ENCODE assay signal across 36 cellular contexts in genomic region chr5:155679530-155679929, GRCh38.
"Had no signal": no experiment of that assay in that cellular context is flagged by ENCODE, and none has a peak within 500 bp of the region (broad histone marks: within the 10 kb centered on the region; RNA-seq: fewer than 3 reads in every experiment).

No MANE protein-coding gene starts in this region.

- H3K9me3 Mint-ChIP-seq: activated CD8-positive, alpha-beta T cell treated with anti-CD3 and anti-CD28 coated beads for 36 hours; activated naive CD4-positive, alpha-beta T cell treated with anti-CD3 and anti-CD28 coated beads for 36 hours; activated naive CD8-positive, alpha-beta T cell treated with anti-CD3 and anti-CD28 coated beads for 36 hours; activated T-cell treated with anti-CD3 and anti-CD28 coated beads, Interleukin-2, amount 50 U/mL, for 4 hours; activated T-helper 1 cell treated with anti-CD3 and anti-CD28 coated beads, Interleukin-12 subunit alpha, Interleukin-12 subunit beta, Interleukin-2, Interleukin-4 antibody, amounts not matched to agents 30 ng/mL and 10 ng/mL and 1 ng/mL, durations not matched to agents 14 hours and 24 hours and 36 hours; T-helper 1 cell treated with Interleukin-12 subunit alpha and Interleukin-12 subunit beta and Interleukin-4 antibody, amounts not matched to agents 30 μg/mL and 1 μg/mL, for 36 hours; T-helper 2 cell treated with Interferon-gamma antibody and Interleukin-4, amounts not matched to agents 5 μg/mL and 100 μg/mL, for 36 hours had no signal

- ATAC-seq: activated CD8-positive, alpha-beta T cell treated with anti-CD3 and anti-CD28 coated beads for 36 hours; activated naive CD4-positive, alpha-beta T cell treated with anti-CD3 and anti-CD28 coated beads, Interleukin-2, amount 50 U/mL, for 72 hours; activated T-cell treated with anti-CD3 and anti-CD28 coated beads, Interleukin-2, amount 50 U/mL, for 4 hours; activated T-cell treated with anti-CD3 and anti-CD28 coated beads, Interleukin-2, amount 50 U/mL, for 72 hours; activated T-helper 17 cell treated with anti-CD3 and anti-CD28 coated beads, Interleukin-2, amount 50 U/mL, for 72 hours; body of pancreas had no signal

- FAIRE-seq: astrocyte, TTC549 had no signal

- H3K4me3 ChIP-seq: adrenal gland, body of pancreas, breast epithelium had no signal

- H3K27ac Mint-ChIP-seq: activated B cell treated with CpG ODN at 0.5 μM for 24 hours; activated CD4-positive, alpha-beta memory T cell treated with anti-CD3 and anti-CD28 coated beads for 36 hours; activated CD4-positive, alpha-beta T cell treated with anti-CD3 and anti-CD28 coated beads, Interleukin-2, amount 10 ng/mL, durations not matched to agents 24 days and 14 days; activated CD8-positive, alpha-beta T cell treated with anti-CD3 and anti-CD28 coated beads for 36 hours; activated naive CD4-positive, alpha-beta T cell treated with anti-CD3 and anti-CD28 coated beads for 36 hours; activated naive CD4-positive, alpha-beta T cell treated with anti-CD3 and anti-CD28 coated beads, Interleukin-2, amount 50 U/mL, for 72 hours; activated naive CD8-positive, alpha-beta T cell treated with anti-CD3 and anti-CD28 coated beads for 36 hours; activated T-cell treated with anti-CD3 and anti-CD28 coated beads, Interleukin-2, amount 50 U/mL, for 72 hours; activated T-helper 1 cell treated with anti-CD3 and anti-CD28 coated beads, Interleukin-12 subunit alpha, Interleukin-12 subunit beta, Interleukin-2, Interleukin-4 antibody, amounts not matched to agents 30 ng/mL and 10 ng/mL and 1 ng/mL, durations not matched to agents 14 hours and 24 hours and 36 hours; activated T-helper 17 cell treated with anti-CD3 and anti-CD28 coated beads, Interleukin-2, amount 50 U/mL, for 72 hours; T-helper 1 cell treated with Interleukin-12 subunit alpha and Interleukin-12 subunit beta and Interleukin-4 antibody, amounts not matched to agents 30 μg/mL and 1 μg/mL, for 36 hours; T-helper 2 cell treated with Interferon-gamma antibody and Interleukin-4, amounts not matched to agents 5 μg/mL and 100 μg/mL, for 36 hours had no signal

- DNase-seq: activated B cell treated with CpG ODN at 0.5 μM for 24 hours; activated CD4-positive, alpha-beta memory T cell treated with anti-CD3 and anti-CD28 coated beads for 36 hours; activated CD4-positive, alpha-beta T cell treated with anti-CD3 and anti-CD28 coated beads for 4 hours; activated CD4-positive, alpha-beta T cell treated with anti-CD3 and anti-CD28 coated beads, Interleukin-2, amount 10 ng/mL, durations not matched to agents 24 days and 14 days; activated CD4-positive, alpha-beta T cell treated with anti-CD3 and anti-CD28 coated beads, Interleukin-2, amount 50 U/mL, for 1 hour; activated CD4-positive, alpha-beta T cell treated with anti-CD3 and anti-CD28 coated beads, Interleukin-2, amount 50 U/mL, for 4 hours; activated CD4-positive, CD25-positive, alpha-beta regulatory T cell treated with anti-CD3 and anti-CD28 coated beads, Interleukin-2, amount 50 U/mL, for 72 hours; activated CD8-positive, alpha-beta memory T cell treated with anti-CD3 and anti-CD28 coated beads, Interleukin-2, amount 50 U/mL, for 4 hours; activated CD8-positive, alpha-beta T cell treated with anti-CD3 and anti-CD28 coated beads for 36 hours; activated effector memory CD4-positive, alpha-beta T cell treated with anti-CD3 and anti-CD28 coated beads, Interleukin-2, amount 50 U/mL, for 16 hours; activated gamma-delta T cell treated with Interleukin-2 at 50 U/mL for 16 hours; activated naive CD4-positive, alpha-beta T cell; activated naive CD4-positive, alpha-beta T cell treated with anti-CD3 and anti-CD28 coated beads for 36 hours; activated naive CD4-positive, alpha-beta T cell treated with anti-CD3 and anti-CD28 coated beads, Interleukin-2, amount 50 U/mL, for 16 hours; activated naive CD8-positive, alpha-beta T cell treated with anti-CD3 and anti-CD28 coated beads for 36 hours; activated T-cell treated with anti-CD3 and anti-CD28 coated beads for 4 hours; activated T-cell treated with anti-CD3 and anti-CD28 coated beads, Interleukin-2, amount 50 U/mL, for 1 hour; activated T-cell treated with anti-CD3 and anti-CD28 coated beads, Interleukin-2, amount 50 U/mL, for 4 hours; activated T-cell treated with anti-CD3 and anti-CD28 coated beads, Interleukin-2, amount 50 U/mL, for 72 hours; adrenal gland; amniotic stem cell; aorta; body of pancreas; brain microvascular endothelial cell; central memory CD4-positive, alpha-beta T cell; T-helper 2 cell; T-helper 9 cell had no signal

- H3K36me3 ChIP-seq: adrenal gland, brain microvascular endothelial cell, breast epithelium had no signal

- H3K27me3 ChIP-seq: adrenal gland, body of pancreas, brain microvascular endothelial cell, breast epithelium had no signal

- H3K4me3 Mint-ChIP-seq: activated B cell treated with CpG ODN at 0.5 μM for 24 hours; activated CD4-positive, alpha-beta memory T cell treated with anti-CD3 and anti-CD28 coated beads for 36 hours; activated CD4-positive, alpha-beta T cell treated with anti-CD3 and anti-CD28 coated beads, Interleukin-2, amount 10 ng/mL, durations not matched to agents 24 days and 14 days; activated CD8-positive, alpha-beta T cell treated with anti-CD3 and anti-CD28 coated beads for 36 hours; activated naive CD4-positive, alpha-beta T cell treated with anti-CD3 and anti-CD28 coated beads for 36 hours; activated naive CD8-positive, alpha-beta T cell treated with anti-CD3 and anti-CD28 coated beads for 36 hours; activated T-cell treated with anti-CD3 and anti-CD28 coated beads, Interleukin-2, amount 50 U/mL, for 4 hours; activated T-cell treated with anti-CD3 and anti-CD28 coated beads, Interleukin-2, amount 50 U/mL, for 72 hours; activated T-helper 1 cell treated with anti-CD3 and anti-CD28 coated beads, Interleukin-12 subunit alpha, Interleukin-12 subunit beta, Interleukin-2, Interleukin-4 antibody, amounts not matched to agents 30 ng/mL and 10 ng/mL and 1 ng/mL, durations not matched to agents 14 hours and 24 hours and 36 hours; activated T-helper 17 cell treated with anti-CD3 and anti-CD28 coated beads, Interleukin-2, amount 50 U/mL, for 72 hours; T-helper 1 cell treated with Interleukin-12 subunit alpha and Interleukin-12 subunit beta and Interleukin-4 antibody, amounts not matched to agents 30 μg/mL and 1 μg/mL, for 36 hours; T-helper 2 cell treated with Interferon-gamma antibody and Interleukin-4, amounts not matched to agents 5 μg/mL and 100 μg/mL, for 36 hours had no signal

- H3K27me3 Mint-ChIP-seq: activated CD4-positive, alpha-beta T cell treated with anti-CD3 and anti-CD28 coated beads, Interleukin-2, amount 10 ng/mL, durations not matched to agents 24 days and 14 days had no signal

- H3K27ac ChIP-seq: adrenal gland, body of pancreas, brain microvascular endothelial cell, breast epithelium, VCaP had no signal

- H3K4me1 ChIP-seq: adrenal gland, body of pancreas, breast epithelium had no signal

- H3K4me1 Mint-ChIP-seq: activated B cell treated with CpG ODN at 0.5 μM for 24 hours; activated CD4-positive, alpha-beta T cell treated with anti-CD3 and anti-CD28 coated beads, Interleukin-2, amount 10 ng/mL, durations not matched to agents 24 days and 14 days; activated naive CD8-positive, alpha-beta T cell treated with anti-CD3 and anti-CD28 coated beads for 36 hours; activated T-helper 17 cell treated with anti-CD3 and anti-CD28 coated beads, Interleukin-2, amount 50 U/mL, for 72 hours had no signal

- H3K9me3 ChIP-seq: adrenal gland, body of pancreas had no signal
